1 cellular context compared by ENCODE assay signal in the genomic region with DNA sequence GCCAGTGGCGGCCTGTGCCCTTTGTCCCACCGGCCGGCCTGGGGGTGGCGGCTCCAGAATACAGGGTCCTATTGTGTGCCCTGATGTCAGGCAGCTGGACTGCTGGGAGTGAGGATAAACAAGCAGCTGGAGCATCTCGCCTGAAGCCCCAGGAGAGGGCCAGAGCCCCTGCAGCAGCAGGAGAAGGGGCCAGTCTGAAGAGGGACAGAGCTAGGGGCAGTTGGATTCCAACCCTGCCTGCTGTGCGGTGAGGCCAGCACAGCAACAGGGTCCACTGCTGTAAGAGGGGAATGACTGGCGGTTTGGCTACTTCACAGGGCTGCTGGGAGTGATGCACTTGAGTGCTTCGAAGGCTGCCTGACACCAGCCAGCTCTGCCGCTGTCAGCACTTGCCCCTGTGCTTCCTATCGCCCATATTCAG.
TF ChIP-seq lines count a peak whose summit lies in the region.

No MANE protein-coding gene starts in this region.

TF ChIP-seq in HepG2, 621 proteins besides CTCF, POLR2A, EP300 and RAD21 (continued from another document and continues in another):
- TF ChIP-seq, protein P1, sequence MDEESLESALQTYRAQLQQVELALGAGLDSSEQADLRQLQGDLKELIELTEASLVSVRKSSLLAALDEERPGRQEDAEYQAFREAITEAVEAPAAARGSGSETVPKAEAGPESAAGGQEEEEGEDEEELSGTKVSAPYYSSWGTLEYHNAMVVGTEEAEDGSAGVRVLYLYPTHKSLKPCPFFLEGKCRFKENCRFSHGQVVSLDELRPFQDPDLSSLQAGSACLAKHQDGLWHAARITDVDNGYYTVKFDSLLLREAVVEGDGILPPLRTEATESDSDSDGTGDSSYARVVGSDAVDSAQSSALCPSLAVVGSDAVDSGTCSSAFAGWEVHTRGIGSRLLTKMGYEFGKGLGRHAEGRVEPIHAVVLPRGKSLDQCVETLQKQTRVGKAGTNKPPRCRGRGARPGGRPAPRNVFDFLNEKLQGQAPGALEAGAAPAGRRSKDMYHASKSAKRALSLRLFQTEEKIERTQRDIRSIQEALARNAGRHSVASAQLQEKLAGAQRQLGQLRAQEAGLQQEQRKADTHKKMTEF (CRISPR knock-in tag; IDR thresholded peaks at IDR 0.05): peak; percentile 51; the same call in 1 of the 2 replicates
- TF ChIP-seq SOX5 (CRISPR knock-in tag; IDR thresholded peaks at IDR 0.05; ENCODE audit: borderline replicate concordance): no peak
- TF ChIP-seq, protein P2, sequence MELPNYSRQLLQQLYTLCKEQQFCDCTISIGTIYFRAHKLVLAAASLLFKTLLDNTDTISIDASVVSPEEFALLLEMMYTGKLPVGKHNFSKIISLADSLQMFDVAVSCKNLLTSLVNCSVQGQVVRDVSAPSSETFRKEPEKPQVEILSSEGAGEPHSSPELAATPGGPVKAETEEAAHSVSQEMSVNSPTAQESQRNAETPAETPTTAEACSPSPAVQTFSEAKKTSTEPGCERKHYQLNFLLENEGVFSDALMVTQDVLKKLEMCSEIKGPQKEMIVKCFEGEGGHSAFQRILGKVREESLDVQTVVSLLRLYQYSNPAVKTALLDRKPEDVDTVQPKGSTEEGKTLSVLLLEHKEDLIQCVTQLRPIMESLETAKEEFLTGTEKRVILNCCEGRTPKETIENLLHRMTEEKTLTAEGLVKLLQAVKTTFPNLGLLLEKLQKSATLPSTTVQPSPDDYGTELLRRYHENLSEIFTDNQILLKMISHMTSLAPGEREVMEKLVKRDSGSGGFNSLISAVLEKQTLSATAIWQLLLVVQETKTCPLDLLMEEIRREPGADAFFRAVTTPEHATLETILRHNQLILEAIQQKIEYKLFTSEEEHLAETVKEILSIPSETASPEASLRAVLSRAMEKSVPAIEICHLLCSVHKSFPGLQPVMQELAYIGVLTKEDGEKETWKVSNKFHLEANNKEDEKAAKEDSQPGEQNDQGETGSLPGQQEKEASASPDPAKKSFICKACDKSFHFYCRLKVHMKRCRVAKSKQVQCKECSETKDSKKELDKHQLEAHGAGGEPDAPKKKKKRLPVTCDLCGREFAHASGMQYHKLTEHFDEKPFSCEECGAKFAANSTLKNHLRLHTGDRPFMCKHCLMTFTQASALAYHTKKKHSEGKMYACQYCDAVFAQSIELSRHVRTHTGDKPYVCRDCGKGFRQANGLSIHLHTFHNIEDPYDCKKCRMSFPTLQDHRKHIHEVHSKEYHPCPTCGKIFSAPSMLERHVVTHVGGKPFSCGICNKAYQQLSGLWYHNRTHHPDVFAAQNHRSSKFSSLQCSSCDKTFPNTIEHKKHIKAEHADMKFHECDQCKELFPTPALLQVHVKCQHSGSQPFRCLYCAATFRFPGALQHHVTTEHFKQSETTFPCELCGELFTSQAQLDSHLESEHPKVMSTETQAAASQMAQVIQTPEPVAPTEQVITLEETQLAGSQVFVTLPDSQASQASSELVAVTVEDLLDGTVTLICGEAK (IDR thresholded peaks at IDR 0.05): no peak
- TF ChIP-seq, protein P2 (CRISPR knock-in tag; IDR thresholded peaks at IDR 0.05): no peak
- TF ChIP-seq, protein P3, sequence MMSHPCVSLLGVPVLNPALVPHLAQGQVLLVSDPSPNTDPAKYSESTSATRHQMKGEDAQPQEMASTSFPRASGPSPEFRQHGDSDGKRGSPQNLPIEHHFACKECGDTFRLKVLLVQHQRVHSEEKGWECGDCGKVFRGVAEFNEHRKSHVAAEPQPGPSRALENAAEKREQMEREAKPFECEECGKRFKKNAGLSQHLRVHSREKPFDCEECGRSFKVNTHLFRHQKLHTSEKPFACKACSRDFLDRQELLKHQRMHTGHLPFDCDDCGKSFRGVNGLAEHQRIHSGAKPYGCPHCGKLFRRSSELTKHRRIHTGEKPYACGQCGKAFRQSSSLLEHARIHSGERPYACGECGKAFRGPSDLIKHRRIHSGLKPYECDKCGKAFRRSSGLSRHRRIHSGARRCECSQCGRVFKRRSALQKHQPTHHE (CRISPR knock-in tag; IDR thresholded peaks at IDR 0.05; ENCODE audit: borderline replicate concordance): no peak
- TF ChIP-seq ZNF460 (CRISPR knock-in tag; IDR thresholded peaks at IDR 0.05; ENCODE audit: borderline replicate concordance): no peak
- no peak for TF ChIP-seq SIX4 (CRISPR knock-in tag; IDR thresholded peaks at IDR 0.05)
- no peak for TF ChIP-seq TCF7L2 (IDR thresholded peaks at IDR 0.05; ENCODE audit: low read depth, low read length)
- no peak for TF ChIP-seq NR1H2 (CRISPR knock-in tag; IDR thresholded peaks at IDR 0.05; ENCODE audit: borderline replicate concordance, low read depth)
- TF ChIP-seq, protein P4, sequence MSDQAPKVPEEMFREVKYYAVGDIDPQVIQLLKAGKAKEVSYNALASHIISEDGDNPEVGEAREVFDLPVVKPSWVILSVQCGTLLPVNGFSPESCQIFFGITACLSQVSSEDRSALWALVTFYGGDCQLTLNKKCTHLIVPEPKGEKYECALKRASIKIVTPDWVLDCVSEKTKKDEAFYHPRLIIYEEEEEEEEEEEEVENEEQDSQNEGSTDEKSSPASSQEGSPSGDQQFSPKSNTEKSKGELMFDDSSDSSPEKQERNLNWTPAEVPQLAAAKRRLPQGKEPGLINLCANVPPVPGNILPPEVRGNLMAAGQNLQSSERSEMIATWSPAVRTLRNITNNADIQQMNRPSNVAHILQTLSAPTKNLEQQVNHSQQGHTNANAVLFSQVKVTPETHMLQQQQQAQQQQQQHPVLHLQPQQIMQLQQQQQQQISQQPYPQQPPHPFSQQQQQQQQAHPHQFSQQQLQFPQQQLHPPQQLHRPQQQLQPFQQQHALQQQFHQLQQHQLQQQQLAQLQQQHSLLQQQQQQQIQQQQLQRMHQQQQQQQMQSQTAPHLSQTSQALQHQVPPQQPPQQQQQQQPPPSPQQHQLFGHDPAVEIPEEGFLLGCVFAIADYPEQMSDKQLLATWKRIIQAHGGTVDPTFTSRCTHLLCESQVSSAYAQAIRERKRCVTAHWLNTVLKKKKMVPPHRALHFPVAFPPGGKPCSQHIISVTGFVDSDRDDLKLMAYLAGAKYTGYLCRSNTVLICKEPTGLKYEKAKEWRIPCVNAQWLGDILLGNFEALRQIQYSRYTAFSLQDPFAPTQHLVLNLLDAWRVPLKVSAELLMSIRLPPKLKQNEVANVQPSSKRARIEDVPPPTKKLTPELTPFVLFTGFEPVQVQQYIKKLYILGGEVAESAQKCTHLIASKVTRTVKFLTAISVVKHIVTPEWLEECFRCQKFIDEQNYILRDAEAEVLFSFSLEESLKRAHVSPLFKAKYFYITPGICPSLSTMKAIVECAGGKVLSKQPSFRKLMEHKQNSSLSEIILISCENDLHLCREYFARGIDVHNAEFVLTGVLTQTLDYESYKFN (CRISPR knock-in tag; conservative IDR thresholded peaks at IDR 0.05): peak; percentile 61
- TF ChIP-seq PRPF4 (IDR thresholded peaks at IDR 0.05; ENCODE audit: low read depth, low read length, poor library complexity, severe bottlenecking): no peak
- TF ChIP-seq, protein P5, sequence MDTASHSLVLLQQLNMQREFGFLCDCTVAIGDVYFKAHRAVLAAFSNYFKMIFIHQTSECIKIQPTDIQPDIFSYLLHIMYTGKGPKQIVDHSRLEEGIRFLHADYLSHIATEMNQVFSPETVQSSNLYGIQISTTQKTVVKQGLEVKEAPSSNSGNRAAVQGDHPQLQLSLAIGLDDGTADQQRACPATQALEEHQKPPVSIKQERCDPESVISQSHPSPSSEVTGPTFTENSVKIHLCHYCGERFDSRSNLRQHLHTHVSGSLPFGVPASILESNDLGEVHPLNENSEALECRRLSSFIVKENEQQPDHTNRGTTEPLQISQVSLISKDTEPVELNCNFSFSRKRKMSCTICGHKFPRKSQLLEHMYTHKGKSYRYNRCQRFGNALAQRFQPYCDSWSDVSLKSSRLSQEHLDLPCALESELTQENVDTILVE (CRISPR knock-in tag; IDR thresholded peaks at IDR 0.05): no peak
- peak; percentile 38; the same call in 1 of the 2 replicates for TF ChIP-seq FOXO1 (CRISPR knock-in tag; IDR thresholded peaks at IDR 0.05)
- no peak for TF ChIP-seq KDM4B (CRISPR knock-in tag; IDR thresholded peaks at IDR 0.05)
- TF ChIP-seq, protein P6, sequence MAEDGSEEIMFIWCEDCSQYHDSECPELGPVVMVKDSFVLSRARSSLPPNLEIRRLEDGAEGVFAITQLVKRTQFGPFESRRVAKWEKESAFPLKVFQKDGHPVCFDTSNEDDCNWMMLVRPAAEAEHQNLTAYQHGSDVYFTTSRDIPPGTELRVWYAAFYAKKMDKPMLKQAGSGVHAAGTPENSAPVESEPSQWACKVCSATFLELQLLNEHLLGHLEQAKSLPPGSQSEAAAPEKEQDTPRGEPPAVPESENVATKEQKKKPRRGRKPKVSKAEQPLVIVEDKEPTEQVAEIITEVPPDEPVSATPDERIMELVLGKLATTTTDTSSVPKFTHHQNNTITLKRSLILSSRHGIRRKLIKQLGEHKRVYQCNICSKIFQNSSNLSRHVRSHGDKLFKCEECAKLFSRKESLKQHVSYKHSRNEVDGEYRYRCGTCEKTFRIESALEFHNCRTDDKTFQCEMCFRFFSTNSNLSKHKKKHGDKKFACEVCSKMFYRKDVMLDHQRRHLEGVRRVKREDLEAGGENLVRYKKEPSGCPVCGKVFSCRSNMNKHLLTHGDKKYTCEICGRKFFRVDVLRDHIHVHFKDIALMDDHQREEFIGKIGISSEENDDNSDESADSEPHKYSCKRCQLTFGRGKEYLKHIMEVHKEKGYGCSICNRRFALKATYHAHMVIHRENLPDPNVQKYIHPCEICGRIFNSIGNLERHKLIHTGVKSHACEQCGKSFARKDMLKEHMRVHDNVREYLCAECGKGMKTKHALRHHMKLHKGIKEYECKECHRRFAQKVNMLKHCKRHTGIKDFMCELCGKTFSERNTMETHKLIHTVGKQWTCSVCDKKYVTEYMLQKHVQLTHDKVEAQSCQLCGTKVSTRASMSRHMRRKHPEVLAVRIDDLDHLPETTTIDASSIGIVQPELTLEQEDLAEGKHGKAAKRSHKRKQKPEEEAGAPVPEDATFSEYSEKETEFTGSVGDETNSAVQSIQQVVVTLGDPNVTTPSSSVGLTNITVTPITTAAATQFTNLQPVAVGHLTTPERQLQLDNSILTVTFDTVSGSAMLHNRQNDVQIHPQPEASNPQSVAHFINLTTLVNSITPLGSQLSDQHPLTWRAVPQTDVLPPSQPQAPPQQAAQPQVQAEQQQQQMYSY (CRISPR knock-in tag; IDR thresholded peaks at IDR 0.05): no peak
- no peak for TF ChIP-seq ZNF75D (CRISPR knock-in tag; IDR thresholded peaks at IDR 0.05; ENCODE audit: borderline replicate concordance)
- TF ChIP-seq FOXJ3 (CRISPR knock-in tag; IDR thresholded peaks at IDR 0.05; ENCODE audit: borderline replicate concordance): no peak
- no peak for TF ChIP-seq ZSCAN30 (CRISPR knock-in tag; IDR thresholded peaks at IDR 0.05)
- TF ChIP-seq SRSF9 (IDR thresholded peaks at IDR 0.05; ENCODE audit: borderline replicate concordance, insufficient read depth, low read depth, low read length, poor library complexity, severe bottlenecking): no peak
- TF ChIP-seq NFRKB (IDR thresholded peaks at IDR 0.05): no peak
- TF ChIP-seq ZKSCAN8 (CRISPR knock-in tag; IDR thresholded peaks at IDR 0.05; ENCODE audit: borderline replicate concordance): no peak
- no peak for TF ChIP-seq SNAPC2 (CRISPR knock-in tag; IDR thresholded peaks at IDR 0.05)
- no peak for TF ChIP-seq ZNF749 (CRISPR knock-in tag; IDR thresholded peaks at IDR 0.05; ENCODE audit: borderline replicate concordance)
- TF ChIP-seq FOXK2 (IDR thresholded peaks at IDR 0.05): peak; percentile 49; the same call in 1 of the 2 replicates
- no peak for TF ChIP-seq ZFP37 (CRISPR knock-in tag; IDR thresholded peaks at IDR 0.05; ENCODE audit: borderline replicate concordance)
- TF ChIP-seq, protein P7, sequence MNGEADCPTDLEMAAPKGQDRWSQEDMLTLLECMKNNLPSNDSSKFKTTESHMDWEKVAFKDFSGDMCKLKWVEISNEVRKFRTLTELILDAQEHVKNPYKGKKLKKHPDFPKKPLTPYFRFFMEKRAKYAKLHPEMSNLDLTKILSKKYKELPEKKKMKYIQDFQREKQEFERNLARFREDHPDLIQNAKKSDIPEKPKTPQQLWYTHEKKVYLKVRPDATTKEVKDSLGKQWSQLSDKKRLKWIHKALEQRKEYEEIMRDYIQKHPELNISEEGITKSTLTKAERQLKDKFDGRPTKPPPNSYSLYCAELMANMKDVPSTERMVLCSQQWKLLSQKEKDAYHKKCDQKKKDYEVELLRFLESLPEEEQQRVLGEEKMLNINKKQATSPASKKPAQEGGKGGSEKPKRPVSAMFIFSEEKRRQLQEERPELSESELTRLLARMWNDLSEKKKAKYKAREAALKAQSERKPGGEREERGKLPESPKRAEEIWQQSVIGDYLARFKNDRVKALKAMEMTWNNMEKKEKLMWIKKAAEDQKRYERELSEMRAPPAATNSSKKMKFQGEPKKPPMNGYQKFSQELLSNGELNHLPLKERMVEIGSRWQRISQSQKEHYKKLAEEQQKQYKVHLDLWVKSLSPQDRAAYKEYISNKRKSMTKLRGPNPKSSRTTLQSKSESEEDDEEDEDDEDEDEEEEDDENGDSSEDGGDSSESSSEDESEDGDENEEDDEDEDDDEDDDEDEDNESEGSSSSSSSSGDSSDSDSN (CRISPR knock-in tag; IDR thresholded peaks at IDR 0.05): peak; percentile 33; the same call in 1 of the 2 replicates
- TF ChIP-seq ZNF614 (CRISPR knock-in tag; IDR thresholded peaks at IDR 0.05; ENCODE audit: borderline replicate concordance): 0 out of 2 replicates have a peak, but pooled peaks have one; percentile 22
- TF ChIP-seq, protein P8, sequence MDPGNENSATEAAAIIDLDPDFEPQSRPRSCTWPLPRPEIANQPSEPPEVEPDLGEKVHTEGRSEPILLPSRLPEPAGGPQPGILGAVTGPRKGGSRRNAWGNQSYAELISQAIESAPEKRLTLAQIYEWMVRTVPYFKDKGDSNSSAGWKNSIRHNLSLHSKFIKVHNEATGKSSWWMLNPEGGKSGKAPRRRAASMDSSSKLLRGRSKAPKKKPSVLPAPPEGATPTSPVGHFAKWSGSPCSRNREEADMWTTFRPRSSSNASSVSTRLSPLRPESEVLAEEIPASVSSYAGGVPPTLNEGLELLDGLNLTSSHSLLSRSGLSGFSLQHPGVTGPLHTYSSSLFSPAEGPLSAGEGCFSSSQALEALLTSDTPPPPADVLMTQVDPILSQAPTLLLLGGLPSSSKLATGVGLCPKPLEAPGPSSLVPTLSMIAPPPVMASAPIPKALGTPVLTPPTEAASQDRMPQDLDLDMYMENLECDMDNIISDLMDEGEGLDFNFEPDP (CRISPR knock-in tag; conservative IDR thresholded peaks at IDR 0.05): no peak
